ENCODE assay signal across 2 cellular contexts in the genomic region with DNA sequence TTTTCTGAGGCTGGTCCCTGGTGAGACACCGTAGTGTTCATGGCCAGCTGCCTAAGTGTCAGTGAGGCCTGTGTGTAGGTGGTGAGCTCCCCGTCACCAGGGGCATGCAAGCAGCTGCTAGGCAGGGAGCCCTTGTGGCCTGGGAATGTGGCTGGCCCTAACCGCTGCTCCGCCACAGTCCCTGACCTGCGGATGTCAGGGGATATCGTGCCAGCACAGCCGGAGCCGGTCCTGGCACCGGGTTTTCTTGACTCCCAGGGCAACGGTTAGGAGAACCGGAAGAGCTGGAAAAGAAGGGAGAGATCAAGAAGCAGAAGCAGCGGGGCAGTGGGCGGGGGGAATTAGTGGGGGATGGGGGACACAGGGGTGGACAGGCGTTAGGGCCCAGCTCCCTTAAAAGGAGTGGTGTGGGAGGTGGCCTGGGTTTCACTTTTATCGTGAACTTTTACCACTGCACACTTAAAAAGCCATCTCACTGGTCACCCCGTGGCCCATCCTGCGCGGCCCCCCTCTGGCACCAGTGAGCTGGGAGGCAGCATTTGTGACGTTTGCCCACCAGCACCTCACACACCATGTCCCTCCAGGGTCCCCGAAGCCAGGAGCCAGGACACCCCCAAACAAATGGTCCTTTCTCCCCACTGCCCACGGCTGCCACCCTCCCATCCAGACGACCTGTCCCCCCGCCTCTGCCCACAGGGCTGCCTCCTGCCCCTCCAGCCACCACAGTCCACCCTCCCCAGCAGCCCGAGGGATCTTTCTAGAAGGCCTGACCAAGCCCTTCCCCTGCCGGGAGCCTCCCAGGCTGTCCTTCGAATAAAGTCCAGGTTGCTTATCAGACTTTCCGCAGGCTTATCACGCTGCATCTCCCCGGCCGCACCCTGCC.
TF ChIP-seq lines count a peak whose summit lies in the region.

No MANE protein-coding gene starts in this region.

TF ChIP-seq in H1, 55 proteins besides CTCF, POLR2A, EP300 and RAD21:
- TF ChIP-seq YY1 (IDR thresholded peaks at IDR 0.05; ENCODE audit: low read depth, low read length) = 0 out of 2 replicates have a peak, but pooled peaks have one; percentile 25
- peak in 1 of 2 experiments; percentile 91; a peak in 2 of 4 replicates for TF ChIP-seq HDAC2 (IDR thresholded peaks at IDR 0.05; ENCODE audit: borderline replicate concordance in 1 of 2, low read depth in 2 of 2, low read length in 2 of 2)
- TF ChIP-seq, protein P1, sequence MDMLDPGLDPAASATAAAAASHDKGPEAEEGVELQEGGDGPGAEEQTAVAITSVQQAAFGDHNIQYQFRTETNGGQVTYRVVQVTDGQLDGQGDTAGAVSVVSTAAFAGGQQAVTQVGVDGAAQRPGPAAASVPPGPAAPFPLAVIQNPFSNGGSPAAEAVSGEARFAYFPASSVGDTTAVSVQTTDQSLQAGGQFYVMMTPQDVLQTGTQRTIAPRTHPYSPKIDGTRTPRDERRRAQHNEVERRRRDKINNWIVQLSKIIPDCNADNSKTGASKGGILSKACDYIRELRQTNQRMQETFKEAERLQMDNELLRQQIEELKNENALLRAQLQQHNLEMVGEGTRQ (IDR thresholded peaks at IDR 0.05; ENCODE audit: low read length) = no peak
- peak; percentile 72; the same call in 1 of the 2 replicates for TF ChIP-seq EGR1 (IDR thresholded peaks at IDR 0.05; ENCODE audit: borderline replicate concordance, low read depth, low read length)
- TF ChIP-seq CHD2 (IDR thresholded peaks at IDR 0.05; ENCODE audit: low read length) = peak; percentile 15; the same call in 1 of the 2 replicates
- no peak for TF ChIP-seq SUZ12 (IDR thresholded peaks at IDR 0.05; ENCODE audit: low read length)
- no peak for TF ChIP-seq ASH2L (IDR thresholded peaks at IDR 0.05; ENCODE audit: low read length)
- TF ChIP-seq TEAD4 (IDR thresholded peaks at IDR 0.05; ENCODE audit: low read depth, low read length) = 0 out of 2 replicates have a peak, but pooled peaks have one; percentile 25
- TF ChIP-seq SP2 (IDR thresholded peaks at IDR 0.05; ENCODE audit: low read length) = no peak
- TF ChIP-seq RNF2 (IDR thresholded peaks at IDR 0.05; ENCODE audit: borderline replicate concordance, low read depth, low read length, missing control alignments, poor library complexity, severe bottlenecking) = no peak
- peak; percentile 99 for TF ChIP-seq KDM1A (IDR thresholded peaks at IDR 0.05; ENCODE audit: borderline replicate concordance, low read length)
- no peak for TF ChIP-seq SIN3A (conservative IDR thresholded peaks at IDR 0.05 in 1 of 2, IDR thresholded peaks at IDR 0.05 in 1 of 2; ENCODE audit: low read depth in 1 of 2, low read length in 2 of 2)
- peak; percentile 44 for TF ChIP-seq TAF7 (optimal IDR thresholded peaks at IDR 0.05; ENCODE audit: borderline replicate concordance, low read depth, low read length)
- TF ChIP-seq SP1 (IDR thresholded peaks at IDR 0.05; ENCODE audit: low read depth, low read length) = peak; percentile 98
- no peak for TF ChIP-seq PHF8 (conservative IDR thresholded peaks at IDR 0.05; ENCODE audit: low read depth, low read length)
TF ChIP-seq in H1: peak in this region for 8.

TF ChIP-seq in GM12891, 5 proteins besides CTCF, POLR2A, EP300 and RAD21:
- TF ChIP-seq SPI1 (IDR thresholded peaks at IDR 0.05; ENCODE audit: low read depth, low read length) (no peak), TAF1 (IDR thresholded peaks at IDR 0.05; ENCODE audit: low read depth, low read length) (no peak), POU2F2 (IDR thresholded peaks at IDR 0.05; ENCODE audit: low read depth, low read length) (no peak), POLR2AphosphoS5 (IDR thresholded peaks at IDR 0.05; ENCODE audit: low read depth, low read length) (no peak), PAX5 (IDR thresholded peaks at IDR 0.05; ENCODE audit: insufficient read depth, low read length, severe bottlenecking) (no peak)
